In genomic region chr7:101422361-101423195, GRCh38 we compare ENCODE assay signal across 23 cellular contexts. TPM values are rescaled to one million over a fixed set of nuclear protein-coding genes. Genes with fewer than 3 reads are reported as not detected.
"Had no signal": no experiment of that assay in that cellular context is flagged by ENCODE, and none has a peak within 500 bp of the region (broad histone marks: within the 10 kb centered on the region; RNA-seq: fewer than 3 reads in every experiment).

No MANE protein-coding gene starts in this region.

- H3K4me3 Mint-ChIP-seq: immature natural killer cell; naive B cell; stimulated activated effector memory CD8-positive, alpha-beta T cell treated with anti-CD3 and anti-CD28 coated beads, Interleukin-12 subunit alpha, Interleukin-12 subunit beta, amount 100 ng/mL, for 72 hours had no signal

- H3K27me3 ChIP-seq: colonic mucosa, vagina had no signal

- H3K36me3 ChIP-seq: colonic mucosa, esophagus squamous epithelium, gastroesophageal sphincter, left ventricle myocardium inferior, suprapubic skin, tibial artery, upper lobe of right lung, vagina had no signal

- H3K4me3 ChIP-seq: colonic mucosa, esophagus squamous epithelium, gastroesophageal sphincter, left ventricle myocardium inferior, lung, suprapubic skin, tibial artery, upper lobe of right lung, vagina had no signal

- H3K27ac ChIP-seq: colonic mucosa, esophagus squamous epithelium, gastroesophageal sphincter, left ventricle myocardium inferior, suprapubic skin, tibial artery, upper lobe of right lung, vagina had no signal

- H3K9me3 Mint-ChIP-seq: immature natural killer cell; stimulated activated effector memory CD8-positive, alpha-beta T cell treated with anti-CD3 and anti-CD28 coated beads, Interleukin-12 subunit alpha, Interleukin-12 subunit beta, amount 100 ng/mL, for 72 hours had no signal

- DNase-seq: colonic mucosa; dermis blood vessel endothelial cell; esophagus squamous epithelium; foreskin fibroblast; glutamatergic neuron; immature natural killer cell; left ventricle myocardium inferior; mesenchymal stem cell; naive B cell; small intestine; stimulated activated CD4-positive, alpha-beta T cell treated with anti-CD3 and anti-CD28 coated beads, Interleukin-2, amount 100 ng/mL, for 48 hours; stimulated activated CD8-positive, alpha-beta memory T cell treated with anti-CD3 and anti-CD28 coated beads, Interleukin-4, amount 100 ng/mL, for 48 hours; stimulated activated naive CD8-positive, alpha-beta T cell treated with anti-CD3 and anti-CD28 coated beads, Interleukin-15, Interleukin-2, amounts not matched to agents 100 U/mL and 50 U/mL, for 24 hours; tibial artery; upper lobe of right lung had no signal

- ATAC-seq: gastroesophageal sphincter; stimulated activated effector memory CD8-positive, alpha-beta T cell treated with anti-CD3 and anti-CD28 coated beads, Interleukin-12 subunit alpha, Interleukin-12 subunit beta, amount 100 ng/mL, for 72 hours; stimulated activated naive CD8-positive, alpha-beta T cell treated with anti-CD3 and anti-CD28 coated beads, Interleukin-15, Interleukin-2, amounts not matched to agents 100 U/mL and 50 U/mL, for 24 hours; upper lobe of right lung had no signal

- H3K9me3 ChIP-seq: colonic mucosa, esophagus squamous epithelium, gastroesophageal sphincter, suprapubic skin, tibial artery, upper lobe of right lung, vagina had no signal

- H3K4me1 Mint-ChIP-seq: stimulated activated effector memory CD8-positive, alpha-beta T cell treated with anti-CD3 and anti-CD28 coated beads, Interleukin-12 subunit alpha, Interleukin-12 subunit beta, amount 100 ng/mL, for 72 hours had no signal

- H3K27ac Mint-ChIP-seq: immature natural killer cell; stimulated activated effector memory CD8-positive, alpha-beta T cell treated with anti-CD3 and anti-CD28 coated beads, Interleukin-12 subunit alpha, Interleukin-12 subunit beta, amount 100 ng/mL, for 72 hours had no signal

- H3K36me3 Mint-ChIP-seq: immature natural killer cell; naive B cell; stimulated activated effector memory CD8-positive, alpha-beta T cell treated with anti-CD3 and anti-CD28 coated beads, Interleukin-12 subunit alpha, Interleukin-12 subunit beta, amount 100 ng/mL, for 72 hours had no signal

- H3K4me1 ChIP-seq: colonic mucosa, esophagus squamous epithelium, gastroesophageal sphincter, left ventricle myocardium inferior, suprapubic skin, tibial artery, upper lobe of right lung, vagina had no signal

RNA-seq across cellular contexts. Expression of gene COL26A1, which starts 59.9 kb away (rescaled TPM):
- total RNA-seq: dermis blood vessel endothelial cell, epithelial cell of proximal tubule, esophagus squamous epithelium, gastroesophageal sphincter, left ventricle myocardium inferior, pulmonary artery endothelial cell, vagina had no signal
- polyA plus RNA-seq: immature natural killer cell, keratinocyte had no signal
